21 cellular contexts compared by ENCODE assay signal in the genomic region with DNA sequence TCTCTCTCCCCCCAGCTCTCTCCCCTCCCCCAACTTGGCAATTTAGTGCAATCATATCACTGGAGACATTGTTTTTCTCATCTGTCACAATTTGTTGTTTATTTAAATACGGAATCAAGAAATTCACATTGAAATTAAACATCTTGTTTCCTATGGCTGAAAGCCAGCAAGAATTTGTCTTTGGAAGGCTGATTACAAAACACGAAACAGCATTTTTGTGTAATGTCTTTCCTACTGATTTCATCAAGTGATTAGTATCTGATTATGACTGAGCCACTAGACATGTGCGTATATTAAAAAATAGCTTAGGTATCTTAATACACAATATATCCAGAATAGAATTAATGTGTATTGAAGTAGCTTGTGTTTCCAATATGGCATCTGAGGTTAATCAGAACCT.
A peak's percentile ranks its signal among the peaks of the same experiment; 100 is the strongest.
DNase-seq lines count a peak whose midpoint lies in the region; ATAC-seq, FAIRE-seq and TF ChIP-seq lines count a peak whose summit lies in the region.
"Had no signal": no experiment of that assay in that cellular context is flagged by ENCODE, and none has a peak within 500 bp of the region (broad histone marks: within the 10 kb centered on the region; RNA-seq: fewer than 3 reads in every experiment).

No MANE protein-coding gene starts in this region.

- DNase-seq in AG10803 (ENCODE audit: low read depth) (peak; percentile 15), EH (ENCODE audit: low read depth) (peak; percentile 34), fibroblast of mammary gland (ENCODE audit: low read depth) (peak; percentile 35), iris pigment epithelial cell (ENCODE audit: low read depth) (peak; percentile 68), GM12892 (ENCODE audit: insufficient read length) (no peak), SIG-M5 treated with dmso at 0.1 percent for 504 hours (lab: John Stamatoyannopoulos, UW; ENCODE audit: unreplicated experiment) (no peak)
- DNase-seq: CD4-positive, alpha-beta T cell; COR-L47; DMS79 treated with DMSO at 0.1 percent for 48 hours; GM23248; IMR-90; NCI-H1694; NCI-H2081; NCI-H2171 treated with DMSO at 0.1 percent for 48 hours; NCI-H526; OCI-M1 had no signal

- no peak for FAIRE-seq in GM12892 (lab: Jason Lieb, UNC)
- FAIRE-seq: GM12878, RCC 7860 had no signal

- TF ChIP-seq POLR2A in GM12892 (IDR thresholded peaks at IDR 0.05; ENCODE audit: low read depth, low read length), result no peak

- H3K4me3 ChIP-seq in AG10803 (ENCODE audit: low read length), result no peak overlapping the region
- no peak overlapping the region for H3K4me3 ChIP-seq in fibroblast of mammary gland (ENCODE audit: control insufficient read depth, low read depth, low read length)
- H3K4me3 ChIP-seq: BLaER1, GM12878, GM23248 had no signal

- TF ChIP-seq CTCF in AG10803 (conservative IDR thresholded peaks at IDR 0.05; ENCODE audit: low read length) (no peak), fibroblast of mammary gland (conservative IDR thresholded peaks at IDR 0.05; ENCODE audit: control insufficient read depth, insufficient read depth, low read depth, low read length) (no peak)

- no peak for ATAC-seq in GM19328 (IDR thresholded peaks at IDR 0.05; ENCODE audit: unreplicated experiment)
- no peak for ATAC-seq in HG03175 (IDR thresholded peaks at IDR 0.05; ENCODE audit: unreplicated experiment)
- ATAC-seq: GM12878 had no signal

Comparison
In these comparisons a context has a peak if more than half of its experiments do, and no peak if none do; other contexts are left out.
1. DNase-seq: peak in AG10803 (single experiment), EH (single experiment), fibroblast of mammary gland (single experiment) and iris pigment epithelial cell (single experiment); none in GM12892 (single experiment) and SIG-M5 treated with dmso at 0.1 percent for 504 hours (single experiment).